In genomic region chr13:45341034-45341798, GRCh38 we compare ENCODE assay signal across 8 cellular contexts. TPM values are rescaled to one million over a fixed set of nuclear protein-coding genes. Genes with fewer than 3 reads are reported as not detected.
DNase-seq lines count a peak whose midpoint lies in the region; ATAC-seq, FAIRE-seq and TF ChIP-seq lines count a peak whose summit lies in the region.

TSS of gene TPT1 (minus strand) at chr13:45341183. CDS start at chr13:45341069, 114 bp downstream.

- POLR2A ChIA-PET in OCI-LY7 (lab: Charles Lee), result interaction anchor here (0.6 to 2.4 kb wide), 13 partner anchors 10 to 914 kb away, joined by 3 to 24 read pairs (median 3); partner anchors contain the start of genes COG3 and GTF2F2

- H3K9me2 ChIP-seq in OCI-LY7 (ENCODE audit: insufficient read depth, low read length), result no peaks in the 10 kb centered on the region

- ATAC-seq in GM21526 (IDR thresholded peaks at IDR 0.05; ENCODE audit: low FRiP score, unreplicated experiment) (peak; percentile 82), mucosa of descending colon (peak; percentile 88)

- no peak for FAIRE-seq in D721Med (lab: Jason Lieb, UNC)

- TF ChIP-seq CTCF in D721Med (IDR thresholded peaks at IDR 0.05; ENCODE audit: insufficient read depth, missing control alignments) (no peak), OCI-LY7 (conservative IDR thresholded peaks at IDR 0.05; ENCODE audit: low read length) (no peak), mucosa of descending colon (IDR thresholded peaks at IDR 0.05) (no peak)

- no TSS peak for BruUV-seq in OCI-LY7 (replicated peaks; lab: Mats Ljungman, UMichigan)

- H3K27ac ChIP-seq in OCI-LY7 (ENCODE audit: low read depth, low read length, poor library complexity, severe bottlenecking), result peak within 1 kb of the TSS; percentile 78

- intact Hi-C loops in OCI-LY7 (cut with micrococcal nuclease; ENCODE audit: unreplicated experiment), result loop anchor here (2.0 to 5.0 kb wide), 3 partner anchors 124 to 841 kb away; partner anchors contain the start of genes COG3, LCP1 and TSC22D1
- intact Hi-C loops in mucosa of descending colon (cut with DNase I, micrococcal nuclease), result no loop called here

- H4K20me1 ChIP-seq in OCI-LY7 (ENCODE audit: insufficient read depth, low read length), result peaks cover 41% of the 10 kb centered on the region

- peak within 1 kb of the TSS; percentile 82 for H3K4me2 ChIP-seq in OCI-LY7 (ENCODE audit: low read length)

- CTCF ChIA-PET in OCI-LY7 (lab: Charles Lee; ENCODE audit: unreplicated experiment), result no interaction called here

- peaks cover 60% of the 10 kb centered on the region for H3K36me3 ChIP-seq in OCI-LY7 (ENCODE audit: insufficient read depth, low read length)
- peaks cover 18% of the 10 kb centered on the region for H3K36me3 ChIP-seq in mucosa of descending colon (ENCODE audit: low read depth)

- no peaks in the 10 kb centered on the region for H3K9me3 ChIP-seq in OCI-LY7 (ENCODE audit: low read length)
- H3K9me3 ChIP-seq in mucosa of descending colon, result no peaks in the 10 kb centered on the region

- peak within 1 kb of the TSS; percentile 80 for H2AFZ ChIP-seq in OCI-LY7 (ENCODE audit: low read length)

- peak within 1 kb of the TSS; percentile 82 for H3K4me3 ChIP-seq in OCI-LY7 (ENCODE audit: low read depth, low read length, poor library complexity, severe bottlenecking)
- H3K4me3 ChIP-seq in mucosa of descending colon, result peak within 1 kb of the TSS; percentile 100

- H3K79me2 ChIP-seq in OCI-LY7 (ENCODE audit: insufficient read depth, low read depth, low read length), result peaks cover 63% of the 10 kb centered on the region

- DNase-seq in D721Med (ENCODE audit: insufficient read length, low spot score) (peak; percentile 88), HuH-7.5 (ENCODE audit: low spot score) (peak; percentile 93), OCI-LY7 (ENCODE audit: low spot score) (peak; percentile 98), activated T-cell treated with anti-CD3 and anti-CD28 coated beads for 24 hours (ENCODE audit: low read depth) (peak; percentile 99), epidermal melanocyte (ENCODE audit: insufficient read length, low spot score) (peak; percentile 95), mucosa of descending colon (peak; percentile 98 to 100 (median 100))
- peak; percentile 100 for DNase-seq in stimulated activated CD8-positive, alpha-beta memory T cell treated with anti-CD3 and anti-CD28 coated beads, Interleukin-4, amount 100 ng/mL, for 24 hours (ENCODE audit: low read depth)

- peaks cover 40% of the 10 kb centered on the region for H3K4me1 ChIP-seq in OCI-LY7 (ENCODE audit: insufficient read depth, low read length, poor library complexity, severe bottlenecking)
- peaks cover 24% of the 10 kb centered on the region for H3K4me1 ChIP-seq in mucosa of descending colon (ENCODE audit: low read depth)

RNA-seq across cellular contexts. Expression of gene TPT1, which starts in this region (rescaled TPM):
- 1,996 and 2,481 TPM in 2 replicates for total RNA-seq in OCI-LY7 (2014; rRNA removed; shearing (Covaris generic))
- total RNA-seq in OCI-LY7 (2022) (2,337 and 2,698 TPM in 2 replicates), mucosa of descending colon (1,000 to 10,000 TPM; 3,253 to 4,069 (median 3,560) TPM)

Comparison
In these comparisons a context has a peak if more than half of its experiments do, and no peak if none do; other contexts are left out.
1. Peak in every context shown above with its lines: DNase-seq, ATAC-seq, H3K4me3 ChIP-seq and H3K27ac ChIP-seq.